In the genomic region with DNA sequence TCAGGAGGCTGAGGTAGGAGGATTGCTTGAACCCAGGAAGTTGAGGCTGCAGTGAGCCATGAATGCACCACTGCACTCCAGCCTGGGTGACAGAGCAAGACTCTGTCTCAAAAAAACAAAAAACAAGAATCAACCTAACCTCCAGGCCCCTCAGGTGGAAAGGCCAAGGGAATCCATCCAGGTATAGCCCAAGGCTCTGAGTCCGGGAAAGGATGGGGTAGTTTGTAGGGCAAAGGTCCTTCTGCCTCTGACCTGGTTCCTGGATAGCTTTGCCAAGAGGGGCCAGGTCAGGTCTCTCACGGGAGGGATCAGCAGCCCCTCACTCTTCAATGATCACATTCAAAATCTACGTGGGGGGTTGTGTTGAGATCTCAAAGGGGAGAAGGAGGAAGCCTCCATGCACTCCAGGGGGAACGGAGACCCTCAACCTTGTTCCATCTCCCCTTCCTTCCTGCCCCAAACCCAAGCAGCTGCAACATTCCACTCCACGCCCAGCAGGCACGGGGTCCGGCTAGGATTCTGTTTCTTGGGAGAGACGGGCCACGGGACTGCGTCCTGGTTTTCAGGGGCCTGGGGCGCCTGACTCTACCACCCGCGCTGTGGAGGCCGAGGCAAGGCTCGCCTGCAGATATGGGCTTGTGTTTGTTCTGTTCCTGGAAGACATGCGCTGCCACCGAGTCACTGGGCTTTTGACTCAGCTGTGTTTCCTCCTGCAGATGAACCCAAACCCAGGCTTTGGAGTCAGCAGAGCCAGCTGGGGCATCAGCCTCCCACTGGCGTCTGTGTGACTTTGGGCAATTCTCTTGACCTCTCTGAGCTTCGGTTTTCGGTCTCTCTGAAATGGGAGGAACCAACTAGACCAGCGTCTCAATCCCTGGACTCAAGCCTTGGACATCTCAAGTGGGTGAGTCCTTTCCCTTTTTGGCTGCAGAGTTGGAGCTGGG, we compare ENCODE assay signal across 1 cellular context.
TF ChIP-seq lines count a peak whose summit lies in the region.

No MANE protein-coding gene starts in this region.

TF ChIP-seq in IMR-90, 13 proteins besides CTCF, POLR2A, EP300 and RAD21:
- TF ChIP-seq, protein P1, sequence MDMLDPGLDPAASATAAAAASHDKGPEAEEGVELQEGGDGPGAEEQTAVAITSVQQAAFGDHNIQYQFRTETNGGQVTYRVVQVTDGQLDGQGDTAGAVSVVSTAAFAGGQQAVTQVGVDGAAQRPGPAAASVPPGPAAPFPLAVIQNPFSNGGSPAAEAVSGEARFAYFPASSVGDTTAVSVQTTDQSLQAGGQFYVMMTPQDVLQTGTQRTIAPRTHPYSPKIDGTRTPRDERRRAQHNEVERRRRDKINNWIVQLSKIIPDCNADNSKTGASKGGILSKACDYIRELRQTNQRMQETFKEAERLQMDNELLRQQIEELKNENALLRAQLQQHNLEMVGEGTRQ (IDR thresholded peaks at IDR 0.05; ENCODE audit: low read depth, low read length): no peak
- TF ChIP-seq, protein P2, sequence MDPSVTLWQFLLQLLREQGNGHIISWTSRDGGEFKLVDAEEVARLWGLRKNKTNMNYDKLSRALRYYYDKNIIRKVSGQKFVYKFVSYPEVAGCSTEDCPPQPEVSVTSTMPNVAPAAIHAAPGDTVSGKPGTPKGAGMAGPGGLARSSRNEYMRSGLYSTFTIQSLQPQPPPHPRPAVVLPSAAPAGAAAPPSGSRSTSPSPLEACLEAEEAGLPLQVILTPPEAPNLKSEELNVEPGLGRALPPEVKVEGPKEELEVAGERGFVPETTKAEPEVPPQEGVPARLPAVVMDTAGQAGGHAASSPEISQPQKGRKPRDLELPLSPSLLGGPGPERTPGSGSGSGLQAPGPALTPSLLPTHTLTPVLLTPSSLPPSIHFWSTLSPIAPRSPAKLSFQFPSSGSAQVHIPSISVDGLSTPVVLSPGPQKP (IDR thresholded peaks at IDR 0.05; ENCODE audit: borderline replicate concordance, low read depth, low read length): no peak
- no peak for TF ChIP-seq CEBPB (IDR thresholded peaks at IDR 0.05; ENCODE audit: low read depth, low read length)
